Comparison of ENCODE assay signal across 26 cellular contexts in the genomic region with DNA sequence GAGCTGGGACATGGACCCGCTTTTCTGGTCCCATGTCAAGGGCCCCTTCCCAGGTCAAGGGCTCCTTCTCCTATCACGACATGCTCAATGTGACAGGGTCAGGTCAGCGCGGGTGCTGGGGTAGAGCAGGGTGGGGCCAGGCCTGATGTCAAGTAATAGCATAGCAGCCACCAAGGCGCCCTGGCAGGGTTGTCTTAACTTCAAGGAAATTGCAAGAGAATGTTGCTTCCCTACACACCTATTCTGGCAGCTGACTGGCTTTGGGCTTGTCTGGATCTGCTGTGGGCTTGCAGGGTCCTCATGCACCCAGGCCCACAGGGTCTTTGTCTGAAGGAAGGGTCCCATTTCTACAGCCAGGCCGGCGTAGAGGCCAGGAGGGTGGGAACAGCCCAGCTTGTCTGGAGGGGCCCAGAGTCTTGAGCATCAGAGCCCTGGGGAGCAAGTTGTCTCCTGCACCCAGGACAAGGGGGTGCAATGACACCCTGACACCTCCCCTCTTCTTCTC.
"Had no signal": no experiment of that assay in that cellular context is flagged by ENCODE, and none has a peak within 500 bp of the region (broad histone marks: within the 10 kb centered on the region; RNA-seq: fewer than 3 reads in every experiment).

No MANE protein-coding gene starts in this region.

- H3K36me3 Mint-ChIP-seq: activated CD4-positive, alpha-beta memory T cell treated with anti-CD3 and anti-CD28 coated beads for 36 hours; activated naive CD4-positive, alpha-beta T cell treated with anti-CD3 and anti-CD28 coated beads, Interleukin-2, amount 10 ng/mL, durations not matched to agents 7 days and 5 days; immature natural killer cell had no signal

- H3K36me3 ChIP-seq: esophagus muscularis mucosa, right lobe of liver, tibial artery, uterus had no signal

- H3K4me2 ChIP-seq: hepatocyte had no signal

- H3K9me3 ChIP-seq: esophagus muscularis mucosa, right lobe of liver, tibial artery, uterus had no signal

- H3K4me3 Mint-ChIP-seq: activated B cell treated with CpG ODN at 0.5 μM for 24 hours; activated CD4-positive, alpha-beta memory T cell treated with anti-CD3 and anti-CD28 coated beads for 36 hours; activated naive CD4-positive, alpha-beta T cell treated with anti-CD3 and anti-CD28 coated beads, Interleukin-2, amount 10 ng/mL, durations not matched to agents 7 days and 5 days; dendritic cell treated with granulocyte-macrophage colony-stimulating factor and Interleukin-4, amounts not matched to agents 40 ng/mL and 50 ng/mL, for 4 days; immature natural killer cell; nephron; T-helper 1 cell treated with Interleukin-12 subunit alpha and Interleukin-12 subunit beta and Interleukin-4 antibody, amounts not matched to agents 30 μg/mL and 1 μg/mL, for 36 hours had no signal

- H3K79me2 ChIP-seq: hepatocyte, parathyroid adenoma had no signal

- H3K27me3 ChIP-seq: right lobe of liver, uterus had no signal

- H3K4me1 ChIP-seq: esophagus muscularis mucosa, parathyroid adenoma, right lobe of liver, tibial artery, uterus had no signal

- H3K27ac ChIP-seq: esophagus muscularis mucosa, hepatocyte, parathyroid adenoma, right lobe of liver, tibial artery, uterus had no signal

- H3K9ac ChIP-seq: parathyroid adenoma had no signal

- H3K27ac Mint-ChIP-seq: activated B cell treated with CpG ODN at 0.5 μM for 24 hours; activated CD4-positive, alpha-beta memory T cell treated with anti-CD3 and anti-CD28 coated beads for 36 hours; activated naive CD4-positive, alpha-beta T cell treated with anti-CD3 and anti-CD28 coated beads, Interleukin-2, amount 10 ng/mL, durations not matched to agents 7 days and 5 days; dendritic cell treated with granulocyte-macrophage colony-stimulating factor and Interleukin-4, amounts not matched to agents 40 ng/mL and 50 ng/mL, for 4 days; immature natural killer cell; nephron; T-helper 1 cell treated with Interleukin-12 subunit alpha and Interleukin-12 subunit beta and Interleukin-4 antibody, amounts not matched to agents 30 μg/mL and 1 μg/mL, for 36 hours had no signal

- ATAC-seq: left ventricle myocardium superior; right lobe of liver; stimulated activated naive CD8-positive, alpha-beta T cell treated with anti-CD3 and anti-CD28 coated beads, Interleukin-15, Interleukin-2, amounts not matched to agents 100 U/mL and 50 U/mL, for 24 hours had no signal

- H3K9me3 Mint-ChIP-seq: activated B cell treated with CpG ODN at 0.5 μM for 24 hours; activated CD4-positive, alpha-beta memory T cell treated with anti-CD3 and anti-CD28 coated beads for 36 hours; activated naive CD4-positive, alpha-beta T cell treated with anti-CD3 and anti-CD28 coated beads, Interleukin-2, amount 10 ng/mL, durations not matched to agents 7 days and 5 days; dendritic cell treated with granulocyte-macrophage colony-stimulating factor and Interleukin-4, amounts not matched to agents 40 ng/mL and 50 ng/mL, for 4 days; immature natural killer cell; nephron; T-helper 1 cell treated with Interleukin-12 subunit alpha and Interleukin-12 subunit beta and Interleukin-4 antibody, amounts not matched to agents 30 μg/mL and 1 μg/mL, for 36 hours had no signal

- DNase-seq: activated B cell treated with CpG ODN at 0.5 μM for 24 hours; activated CD4-positive, alpha-beta memory T cell treated with anti-CD3 and anti-CD28 coated beads for 36 hours; activated CD4-positive, alpha-beta T cell treated with anti-CD3 and anti-CD28 coated beads for 48 hours; activated effector memory CD4-positive, alpha-beta T cell treated with anti-CD3 and anti-CD28 coated beads, Interleukin-2, amount 50 U/mL, for 16 hours; activated naive CD4-positive, alpha-beta T cell treated with anti-CD3 and anti-CD28 coated beads, Interleukin-2, amount 10 ng/mL, durations not matched to agents 7 days and 5 days; activated T-cell treated with anti-CD3 and anti-CD28 coated beads for 4 hours; effector memory CD4-positive, alpha-beta T cell; glutamatergic neuron; immature natural killer cell; kidney glomerular epithelial cell; left ventricle myocardium superior; nucleus accumbens; small intestine; stimulated activated CD4-positive, alpha-beta T cell treated with anti-CD3 and anti-CD28 coated beads, Interleukin-15, amount 100 ng/mL, for 24 hours; stimulated activated naive CD8-positive, alpha-beta T cell treated with anti-CD3 and anti-CD28 coated beads, Interleukin-15, Interleukin-2, amounts not matched to agents 100 U/mL and 50 U/mL, for 24 hours; substantia nigra; T1000; uterus had no signal

- H2AFZ ChIP-seq: hepatocyte, parathyroid adenoma had no signal

- H3K4me3 ChIP-seq: esophagus muscularis mucosa, hepatocyte, right lobe of liver, tibial artery, uterus had no signal

- H3K4me1 Mint-ChIP-seq: activated B cell treated with CpG ODN at 0.5 μM for 24 hours; activated naive CD4-positive, alpha-beta T cell treated with anti-CD3 and anti-CD28 coated beads, Interleukin-2, amount 10 ng/mL, durations not matched to agents 7 days and 5 days; immature natural killer cell had no signal
